ENCODE assay signal across 20 cellular contexts in the genomic region with DNA sequence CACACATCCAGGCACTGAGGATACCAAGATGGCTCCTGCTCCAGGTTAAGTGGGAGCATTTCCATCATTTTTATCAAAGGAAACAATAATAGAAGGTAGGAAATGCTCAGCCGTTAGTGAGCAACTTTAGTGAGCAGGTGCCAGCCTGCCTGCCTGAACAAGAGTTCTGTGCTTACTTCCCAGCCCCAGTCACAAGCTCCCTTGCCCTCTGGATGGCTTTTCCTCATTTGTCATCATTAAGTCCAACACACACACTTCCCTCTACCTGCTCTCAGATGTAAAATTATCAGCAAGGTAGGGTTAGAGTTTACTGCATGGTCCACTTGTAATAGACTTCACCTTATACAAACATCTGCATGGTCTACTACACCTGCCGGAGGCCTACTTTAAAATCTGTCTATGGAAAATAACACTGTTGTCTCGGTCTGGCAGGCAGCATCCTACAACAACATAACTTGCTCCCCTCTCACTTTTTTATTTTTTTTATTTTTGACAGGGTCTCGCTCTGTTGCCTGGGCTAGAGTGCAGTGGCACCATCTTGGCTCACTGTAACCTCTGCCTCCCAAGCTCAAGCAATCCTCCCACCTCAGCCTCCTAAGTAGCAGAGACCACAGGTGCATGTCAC. TPM values are rescaled to one million over a fixed set of nuclear protein-coding genes. Genes with fewer than 3 reads are reported as not detected.
A peak's percentile ranks its signal among the peaks of the same experiment; 100 is the strongest.
DNase-seq lines count a peak whose midpoint lies in the region; ATAC-seq and TF ChIP-seq lines count a peak whose summit lies in the region.
"Had no signal": no experiment of that assay in that cellular context is flagged by ENCODE, and none has a peak within 500 bp of the region (broad histone marks: within the 10 kb centered on the region; RNA-seq: fewer than 3 reads in every experiment).

No MANE protein-coding gene starts in this region.

- DNase-seq in NCI-H2107 treated with DMSO at 0.1 percent for 48 hours (lab: John Stamatoyannopoulos, UW; ENCODE audit: unreplicated experiment) (peak; percentile 11), NCI-H2107 (lab: John Stamatoyannopoulos, UW) (no peak), WERI-Rb-1 (no peak), foreskin keratinocyte (peak in 1 of 2 donors; percentile 60), substantia nigra (lab: John Stamatoyannopoulos, UW) (no peak), nucleus accumbens (lab: John Stamatoyannopoulos, UW) (no peak), colonic mucosa (no peak)
- no peak for DNase-seq in stimulated activated naive CD8-positive, alpha-beta T cell treated with anti-CD3 and anti-CD28 coated beads, Interleukin-15, Interleukin-2, amounts not matched to agents 100 U/mL and 50 U/mL, for 24 hours
- DNase-seq: central memory CD4-positive, alpha-beta T cell; H9; Karpas-422; left colon; midbrain; NCI-H1048; nephron progenitor cell; Peyer's patch; stimulated activated CD4-positive, alpha-beta T cell treated with anti-CD3 and anti-CD28 coated beads, Interleukin-4, amount 100 ng/mL, for 24 hours; stomach; T-helper 2 cell; uterus had no signal

- no peak overlapping the region for H3K9ac ChIP-seq in colonic mucosa (ENCODE audit: low read depth in 2 of 2, low read length in 2 of 2)

- H3K4me3 ChIP-seq in WERI-Rb-1 (ENCODE audit: low read depth, low read length) (no peak overlapping the region), colonic mucosa (no peak overlapping the region)
- H3K4me3 ChIP-seq: Peyer's patch, stomach, uterus had no signal

- peak overlapping the region; percentile 14; the same call in 1 of the 2 replicates for H3K27ac ChIP-seq in WERI-Rb-1
- H3K27ac ChIP-seq in foreskin keratinocyte = no peak overlapping the region
- peak overlapping the region; percentile 13 for H3K27ac ChIP-seq in substantia nigra (ENCODE audit: low read depth, low read length, poor library complexity, severe bottlenecking)
- no peak overlapping the region for H3K27ac ChIP-seq in colonic mucosa
- H3K27ac ChIP-seq: Peyer's patch, stomach had no signal

- peak; percentile 62 for ATAC-seq in foreskin keratinocyte
- no peak for ATAC-seq in stimulated activated naive CD8-positive, alpha-beta T cell treated with anti-CD3 and anti-CD28 coated beads, Interleukin-15, Interleukin-2, amounts not matched to agents 100 U/mL and 50 U/mL, for 24 hours
- ATAC-seq: left colon had no signal

- H3K9me3 ChIP-seq in WERI-Rb-1 (ENCODE audit: severe bottlenecking) = no peaks in the 10 kb centered on the region
- H3K9me3 ChIP-seq in colonic mucosa = no peaks in the 10 kb centered on the region
- H3K9me3 ChIP-seq: Peyer's patch, stomach, uterus had no signal

- H3K27me3 ChIP-seq in WERI-Rb-1 (ENCODE audit: insufficient read depth, low read depth, severe bottlenecking) (no peaks in the 10 kb centered on the region), foreskin keratinocyte (no peaks in the 10 kb centered on the region), colonic mucosa (no peaks in the 10 kb centered on the region)
- H3K27me3 ChIP-seq: Peyer's patch, stomach, uterus had no signal

- intact Hi-C loops in colonic mucosa (cut with DNase I) = no loop called here

- H3K4me1 ChIP-seq in foreskin keratinocyte (peaks cover 16% of the 10 kb centered on the region), colonic mucosa (no peaks in the 10 kb centered on the region)
- H3K4me1 ChIP-seq: Peyer's patch, uterus had no signal

- peaks cover 18% of the 10 kb centered on the region for H3K36me3 ChIP-seq in WERI-Rb-1
- no peaks in the 10 kb centered on the region for H3K36me3 ChIP-seq in colonic mucosa
- H3K36me3 ChIP-seq: Peyer's patch, stomach, uterus had no signal

- TF ChIP-seq CTCF in WERI-Rb-1 (IDR thresholded peaks at IDR 0.05; ENCODE audit: low read depth, low read length) (no peak), foreskin keratinocyte (conservative IDR thresholded peaks at IDR 0.05) (no peak), colonic mucosa (IDR thresholded peaks at IDR 0.05) (no peak)

RNA-seq across cellular contexts. Expression of gene TEX2, which starts 12.7 kb away (rescaled TPM):
- total RNA-seq in foreskin keratinocyte (52.3 and 54.7 TPM in 2 replicates), colonic mucosa (10 to 100 TPM; 29.0 to 29.7 TPM)
- 14.6 and 17.8 TPM in 2 replicates for polyA plus RNA-seq in foreskin keratinocyte

Comparison
In these comparisons a context has a peak if more than half of its experiments do, and no peak if none do; other contexts are left out.
1. H3K27ac ChIP-seq: peak in WERI-Rb-1 (single experiment) and substantia nigra (single experiment); none in foreskin keratinocyte (single experiment) and colonic mucosa (single experiment).